Comparison of ENCODE assay signal across 21 cellular contexts in the genomic region with DNA sequence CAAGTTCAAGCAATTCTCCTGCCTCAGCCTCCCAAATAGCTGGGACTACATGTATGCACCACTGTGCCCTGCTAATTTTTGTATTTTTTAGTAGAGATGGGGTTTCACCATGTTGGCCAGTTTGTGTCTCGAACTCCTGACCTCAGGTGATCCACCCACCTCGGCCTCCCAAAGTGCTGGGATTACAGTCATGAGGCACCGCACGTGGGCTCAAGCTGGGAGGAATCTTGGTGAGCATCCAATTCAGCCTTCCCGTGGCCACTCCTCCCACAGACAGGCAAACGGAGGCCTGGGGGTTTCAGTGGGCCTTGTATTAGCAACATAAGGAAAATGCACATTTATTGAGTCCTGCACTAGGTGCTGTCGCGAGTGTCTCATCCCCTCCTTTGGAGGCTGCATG. TPM values are rescaled to one million over a fixed set of nuclear protein-coding genes. Genes with fewer than 3 reads are reported as not detected.
DNase-seq lines count a peak whose midpoint lies in the region; ATAC-seq, FAIRE-seq and TF ChIP-seq lines count a peak whose summit lies in the region.
"Had no signal": no experiment of that assay in that cellular context is flagged by ENCODE, and none has a peak within 500 bp of the region (broad histone marks: within the 10 kb centered on the region; RNA-seq: fewer than 3 reads in every experiment).

No MANE protein-coding gene starts in this region.

- peaks cover 21% of the 10 kb centered on the region for H3K27me3 Mint-ChIP-seq in stimulated activated naive CD8-positive, alpha-beta T cell treated with anti-CD3 and anti-CD28 coated beads, Interleukin-15, amount 100 ng/mL, for 72 hours

- H3K27me3 ChIP-seq in HCT116 (ENCODE audit: insufficient read depth, low read length) (no peaks in the 10 kb centered on the region), PC-3 (ENCODE audit: low read length) (no peaks in the 10 kb centered on the region)

- intact Hi-C loops in HCT116 (cut with micrococcal nuclease): no loop called here
- intact Hi-C loops in PC-3 (cut with micrococcal nuclease): no loop called here

- H2AFZ ChIP-seq in HCT116 (ENCODE audit: low read depth, low read length, poor library complexity, severe bottlenecking) (peak overlapping the region; percentile 35), PC-3 (ENCODE audit: low read length) (peak overlapping the region; percentile 51; the same call in 1 of the 2 replicates)

- BruUV-seq in HCT116 (replicated peaks; lab: Mats Ljungman, UMichigan) (no TSS peak), PC-3 (replicated peaks; lab: Mats Ljungman, UMichigan) (no TSS peak)

- in situ Hi-C loops in astrocyte of the spinal cord (cut with HindIII; ENCODE audit: low sequenced_read_pairs): no loop called here

- FAIRE-seq in frontal cortex (lab: Jason Lieb, UNC): no peak

- POLR2A ChIA-PET in HCT116 (lab: Charles Lee) (no interaction called here), PC-3 (lab: Charles Lee; ENCODE audit: unreplicated experiment) (no interaction called here)

- RAD21 ChIA-PET in HCT116 (lab: Charles Lee; ENCODE audit: low non-redundant PET in 1 of 2, low total read pairs in 2 of 2, uncharacterized antibody in 2 of 2, unreplicated experiment in 2 of 2): no interaction called here

- H3K4me3 ChIP-seq in HCT116 (replicated peaks in 1 of 2; ENCODE audit: low read depth in 1 of 2, low read length in 2 of 2) (no peak overlapping the region), PC-3 (ENCODE audit: low read length) (peak overlapping the region; percentile 46), astrocyte of the spinal cord (ENCODE audit: low read depth, low read length) (no peak overlapping the region)
- H3K4me3 ChIP-seq: SK-N-MC had no signal

- H3F3A ChIP-seq in PC-3 (ENCODE audit: low read length, unreplicated experiment): no peaks in the 10 kb centered on the region

- H3K36me3 ChIP-seq in HCT116 (ENCODE audit: control insufficient read depth in 1 of 2, insufficient read depth in 2 of 2, low read length in 2 of 2) (no peaks in the 10 kb centered on the region), PC-3 (ENCODE audit: low read depth, low read length) (no peaks in the 10 kb centered on the region)

- no peaks in the 10 kb centered on the region for H3K9me2 ChIP-seq in HCT116 (ENCODE audit: insufficient read depth)
- no peaks in the 10 kb centered on the region for H3K9me2 ChIP-seq in PC-3 (replicated peaks; ENCODE audit: low read length)

- H3K9me3 Mint-ChIP-seq in stimulated activated naive CD8-positive, alpha-beta T cell treated with anti-CD3 and anti-CD28 coated beads, Interleukin-15, amount 100 ng/mL, for 72 hours: peaks cover 6 to 9% of the 10 kb centered on the region in 2 donors

- H3K4me2 ChIP-seq in HCT116 (ENCODE audit: low read length): peak overlapping the region; percentile 30; the same call in 1 of the 2 replicates
- H3K4me2 ChIP-seq in PC-3 (ENCODE audit: low read length): peak overlapping the region; percentile 73

- H3K27ac Mint-ChIP-seq in stimulated activated naive CD8-positive, alpha-beta T cell treated with anti-CD3 and anti-CD28 coated beads, Interleukin-15, amount 100 ng/mL, for 72 hours: no peak overlapping the region
- H3K27ac Mint-ChIP-seq: CD4-positive, alpha-beta T cell; IgD-negative memory B cell had no signal

- TF ChIP-seq CTCF in HCT116 (IDR thresholded peaks at IDR 0.05 in 2 of 3, conservative IDR thresholded peaks at IDR 0.05 in 1 of 3; ENCODE audit: borderline replicate concordance in 1 of 3, insufficient read depth in 1 of 3, low read depth in 2 of 3, low read length in 2 of 3) (no peak), PC-3 (conservative IDR thresholded peaks at IDR 0.05; ENCODE audit: low read depth, low read length) (no peak), astrocyte of the spinal cord (IDR thresholded peaks at IDR 0.05; ENCODE audit: low read depth, low read length) (no peak)

- no peak for TF ChIP-seq RAD21 in HCT116 (IDR thresholded peaks at IDR 0.05; ENCODE audit: low read depth)

- no peak overlapping the region for H3K9ac ChIP-seq in HCT116 (ENCODE audit: low read length)
- peak overlapping the region; percentile 48 for H3K9ac ChIP-seq in PC-3 (ENCODE audit: low read length)

- H3K79me2 ChIP-seq in HCT116 (ENCODE audit: insufficient read depth, low read length) (no peaks in the 10 kb centered on the region), PC-3 (ENCODE audit: low read length) (peaks cover 4% of the 10 kb centered on the region; the same call in 1 of the 2 replicates)

- no peaks in the 10 kb centered on the region for H4K20me1 ChIP-seq in HCT116 (ENCODE audit: insufficient read depth)
- no peaks in the 10 kb centered on the region for H4K20me1 ChIP-seq in PC-3 (ENCODE audit: low read length)

- H3K4me1 Mint-ChIP-seq in stimulated activated naive CD8-positive, alpha-beta T cell treated with anti-CD3 and anti-CD28 coated beads, Interleukin-15, amount 100 ng/mL, for 72 hours: no peaks in the 10 kb centered on the region
- H3K4me1 Mint-ChIP-seq: IgD-negative memory B cell had no signal

- H3K4me1 ChIP-seq in HCT116 (ENCODE audit: control insufficient read depth in 1 of 2, insufficient read depth in 2 of 2, low read length in 2 of 2) (peaks cover 0 to 14% of the 10 kb centered on the region in 2 experiments; a peak in 2 of 4 replicates), PC-3 (ENCODE audit: insufficient read depth, low read length) (peaks cover 36% of the 10 kb centered on the region)

- CTCF ChIA-PET in HCT116 (lab: Charles Lee) (no interaction called here), PC-3 (lab: Charles Lee) (no interaction called here)

- TF ChIP-seq POLR2A in HCT116 (IDR thresholded peaks at IDR 0.05; ENCODE audit: borderline replicate concordance, extremely low read depth, insufficient read depth, insufficient read length) (no peak), GM18505 (IDR thresholded peaks at IDR 0.05; ENCODE audit: borderline replicate concordance, extremely low read depth, insufficient read depth, insufficient read length) (no peak)

- no peak overlapping the region for H3K4me3 Mint-ChIP-seq in stimulated activated naive CD8-positive, alpha-beta T cell treated with anti-CD3 and anti-CD28 coated beads, Interleukin-15, amount 100 ng/mL, for 72 hours
- H3K4me3 Mint-ChIP-seq: CD4-positive, alpha-beta T cell; IgD-negative memory B cell had no signal

- DNase-seq in HCT116 (ENCODE audit: low read depth, low spot score) (no peak), PC-3 (peak; percentile 47), astrocyte of the spinal cord (ENCODE audit: low read depth, low spot score) (peak; percentile 5), iris pigment epithelial cell (ENCODE audit: low read depth) (peak; percentile 23), anterior cingulate cortex (lab: John Stamatoyannopoulos, UW) (no peak), frontal cortex (ENCODE audit: low spot score in 2 of 2) (no peak)
- DNase-seq in stimulated activated naive CD8-positive, alpha-beta T cell treated with anti-CD3 and anti-CD28 coated beads, Interleukin-15, amount 100 ng/mL, for 72 hours: no peak
- DNase-seq: CD4-positive, alpha-beta T cell; COR-L47; DMS79; HCEC 1CT; NCI-H1694; NCI-H2081; NCI-H2171; NCI-H524 treated with DMSO at 0.1 percent for 48 hours; NCI-H82; SHP77 had no signal

- H3K27ac ChIP-seq in HCT116 (ENCODE audit: low read depth, low read length): no peak overlapping the region
- peak overlapping the region; percentile 82 for H3K27ac ChIP-seq in PC-3 (ENCODE audit: low read length)
- H3K27ac ChIP-seq: SK-N-MC had no signal

- peaks cover 0 to 4% of the 10 kb centered on the region in 2 experiments; a peak in 1 of 4 replicates for H3K9me3 ChIP-seq in HCT116 (ENCODE audit: control insufficient read depth in 1 of 2, insufficient read depth in 1 of 2, low read depth in 1 of 2, low read length in 2 of 2)
- H3K9me3 ChIP-seq in PC-3 (ENCODE audit: low read length): no peaks in the 10 kb centered on the region

- ATAC-seq in HCT116: no peak
- no peak for ATAC-seq in PC-3
- no peak for ATAC-seq in stimulated activated naive CD8-positive, alpha-beta T cell treated with anti-CD3 and anti-CD28 coated beads, Interleukin-15, amount 100 ng/mL, for 72 hours
- ATAC-seq in GM18505 (IDR thresholded peaks at IDR 0.05; ENCODE audit: unreplicated experiment): no peak

TF ChIP-seq in HCT116, 20 proteins besides CTCF, POLR2A, EP300 and RAD21:
- TF ChIP-seq SP1 (IDR thresholded peaks at IDR 0.05; ENCODE audit: low read depth) (no peak), CBX3 (IDR thresholded peaks at IDR 0.05; ENCODE audit: low read depth) (no peak), POLR2AphosphoS5 (IDR thresholded peaks at IDR 0.05; ENCODE audit: low read depth, low read length) (no peak)
- TF ChIP-seq, protein P1, sequence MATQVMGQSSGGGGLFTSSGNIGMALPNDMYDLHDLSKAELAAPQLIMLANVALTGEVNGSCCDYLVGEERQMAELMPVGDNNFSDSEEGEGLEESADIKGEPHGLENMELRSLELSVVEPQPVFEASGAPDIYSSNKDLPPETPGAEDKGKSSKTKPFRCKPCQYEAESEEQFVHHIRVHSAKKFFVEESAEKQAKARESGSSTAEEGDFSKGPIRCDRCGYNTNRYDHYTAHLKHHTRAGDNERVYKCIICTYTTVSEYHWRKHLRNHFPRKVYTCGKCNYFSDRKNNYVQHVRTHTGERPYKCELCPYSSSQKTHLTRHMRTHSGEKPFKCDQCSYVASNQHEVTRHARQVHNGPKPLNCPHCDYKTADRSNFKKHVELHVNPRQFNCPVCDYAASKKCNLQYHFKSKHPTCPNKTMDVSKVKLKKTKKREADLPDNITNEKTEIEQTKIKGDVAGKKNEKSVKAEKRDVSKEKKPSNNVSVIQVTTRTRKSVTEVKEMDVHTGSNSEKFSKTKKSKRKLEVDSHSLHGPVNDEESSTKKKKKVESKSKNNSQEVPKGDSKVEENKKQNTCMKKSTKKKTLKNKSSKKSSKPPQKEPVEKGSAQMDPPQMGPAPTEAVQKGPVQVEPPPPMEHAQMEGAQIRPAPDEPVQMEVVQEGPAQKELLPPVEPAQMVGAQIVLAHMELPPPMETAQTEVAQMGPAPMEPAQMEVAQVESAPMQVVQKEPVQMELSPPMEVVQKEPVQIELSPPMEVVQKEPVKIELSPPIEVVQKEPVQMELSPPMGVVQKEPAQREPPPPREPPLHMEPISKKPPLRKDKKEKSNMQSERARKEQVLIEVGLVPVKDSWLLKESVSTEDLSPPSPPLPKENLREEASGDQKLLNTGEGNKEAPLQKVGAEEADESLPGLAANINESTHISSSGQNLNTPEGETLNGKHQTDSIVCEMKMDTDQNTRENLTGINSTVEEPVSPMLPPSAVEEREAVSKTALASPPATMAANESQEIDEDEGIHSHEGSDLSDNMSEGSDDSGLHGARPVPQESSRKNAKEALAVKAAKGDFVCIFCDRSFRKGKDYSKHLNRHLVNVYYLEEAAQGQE (IDR thresholded peaks at IDR 0.05; ENCODE audit: low read depth): no peak
TF ChIP-seq in HCT116: peak in this region for 0.

RNA-seq across cellular contexts. Expression of a gene that starts 24.5 kb away (rescaled TPM):
- not detected for total RNA-seq in HCT116 (2021; ENCODE audit: unreplicated experiment)
- polyA plus RNA-seq in HCT116 (2012): not detected in 2 replicates
- total RNA-seq in PC-3 (2014; rRNA removed): not detected in 2 replicates
- total RNA-seq in frontal cortex: under 0.01 TPM
- polyA plus RNA-seq: BJ, IgD-negative memory B cell had no signal

Comparison
In these comparisons a context has a peak if more than half of its experiments do, and no peak if none do; other contexts are left out.
1. DNase-seq: peak in PC-3 (single experiment), astrocyte of the spinal cord (single experiment) and iris pigment epithelial cell (single experiment); none in HCT116 (single experiment), stimulated activated naive CD8-positive, alpha-beta T cell treated with anti-CD3 and anti-CD28 coated beads, Interleukin-15, amount 100 ng/mL, for 72 hours (0 of 2), anterior cingulate cortex (0 of 58) and frontal cortex (0 of 2).